23 cellular contexts compared by ENCODE assay signal in genomic region chr19:36745870-36746269, GRCh38. TPM values are rescaled to one million over a fixed set of nuclear protein-coding genes. Genes with fewer than 3 reads are reported as not detected.
DNase-seq lines count a peak whose midpoint lies in the region; ATAC-seq, FAIRE-seq and TF ChIP-seq lines count a peak whose summit lies in the region.
"Had no signal": no experiment of that assay in that cellular context is flagged by ENCODE, and none has a peak within 500 bp of the region (broad histone marks: within the 10 kb centered on the region; RNA-seq: fewer than 3 reads in every experiment).

No MANE protein-coding gene starts in this region.

- H2AK5ac ChIP-seq in mesendoderm (ENCODE audit: low read length) = no peak overlapping the region

- no peak overlapping the region for H2AFZ ChIP-seq in HepG2 (ENCODE audit: low read length)

- TF ChIP-seq CTCF in liver (IDR thresholded peaks at IDR 0.05; ENCODE audit: low read depth, low read length, missing input control) (no peak), HepG2 (CRISPR knock-in tag; IDR thresholded peaks at IDR 0.05) (no peak), endodermal cell (conservative IDR thresholded peaks at IDR 0.05) (no peak)

- BruUV-seq in HepG2 (replicated peaks; lab: Mats Ljungman, UMichigan) = no TSS peak

- TF ChIP-seq POLR2A in HepG2 (IDR thresholded peaks at IDR 0.05; ENCODE audit: insufficient read depth in 1 of 2, low read depth in 2 of 2, low read length in 2 of 2) (no peak), GM12891 (IDR thresholded peaks at IDR 0.05; ENCODE audit: low read depth, low read length) (no peak)

- H3K36me3 Mint-ChIP-seq in endodermal cell (ENCODE audit: low read depth) = peaks cover 84% of the 10 kb centered on the region
- peaks cover 73% of the 10 kb centered on the region for H3K36me3 Mint-ChIP-seq in activated CD8-positive, alpha-beta T cell treated with anti-CD3 and anti-CD28 coated beads, Interleukin-2, amount 10 ng/mL, durations not matched to agents 7 days and 5 days (ENCODE audit: low read depth)

- WGBS in liver = 97% methylated on average over 4 of the region's 4 CpGs
- WGBS in HepG2 (ENCODE audit: low lambda C conversion rate) = 97% methylated on average over 4 of the region's 4 CpGs
- WGBS in endodermal cell (ENCODE audit: insufficient coverage in 1 of 2, insufficient read length in 1 of 2), 2 experiments = 94 to 100% methylated on average over 3 to 4 of the region's 4 CpGs
- no CpG with 5 or more reads among the region's 4 CpGs for WGBS in mesendoderm (ENCODE audit: extremely low coverage, insufficient coverage, low lambda C conversion rate)

- H4K20me1 ChIP-seq in HepG2 (ENCODE audit: insufficient read depth, low read length) = no peaks in the 10 kb centered on the region

- TF ChIP-seq RAD21 in liver (IDR thresholded peaks at IDR 0.05) (no peak), HepG2 (CRISPR knock-in tag; IDR thresholded peaks at IDR 0.05) (no peak)

- no peak overlapping the region for H4K8ac ChIP-seq in mesendoderm (ENCODE audit: low read depth, low read length)

- no peak overlapping the region for H2BK15ac ChIP-seq in mesendoderm (replicated peaks; ENCODE audit: low read depth)

- peaks cover 100% of the 10 kb centered on the region for H3K9me3 Mint-ChIP-seq in endodermal cell
- H3K9me3 Mint-ChIP-seq in activated CD8-positive, alpha-beta T cell treated with anti-CD3 and anti-CD28 coated beads, Interleukin-2, amount 10 ng/mL, durations not matched to agents 7 days and 5 days (ENCODE audit: insufficient read depth) = peaks cover 66% of the 10 kb centered on the region

- CTCF ChIA-PET in HepG2 (lab: Yijun Ruan, JAX; ENCODE audit: low intra/inter-chr PET ratio, low total read pairs) = no interaction called here
- CTCF ChIA-PET in activated CD8-positive, alpha-beta T cell treated with anti-CD3 and anti-CD28 coated beads, Interleukin-2, amount 10 ng/mL, durations not matched to agents 7 days and 5 days (lab: Charles Lee) = no interaction called here

- H3K9me3 ChIP-seq in liver (ENCODE audit: control insufficient read depth in 4 of 4, low read length in 3 of 4) (peaks cover 54 to 77% (median 64%) of the 10 kb centered on the region in 4 donors), HepG2 (ENCODE audit: low read length) (peaks cover 99% of the 10 kb centered on the region), endodermal cell (ENCODE audit: control insufficient read depth, low read length) (peaks cover 99% of the 10 kb centered on the region)

- no peak overlapping the region for H3K56ac ChIP-seq in mesendoderm (ENCODE audit: low read length)

- H3K4me2 ChIP-seq in HepG2 (ENCODE audit: low read depth, low read length) (no peak overlapping the region), mesendoderm (ENCODE audit: low read length) (no peak overlapping the region)

- H3K27ac ChIP-seq in liver (ENCODE audit: low read depth in 1 of 2, low read length in 2 of 2) (no peak overlapping the region), HepG2 (ENCODE audit: extremely low read length, insufficient read depth, low read length) (no peak overlapping the region), endodermal cell (ENCODE audit: low read depth, low read length) (no peak overlapping the region), mesendoderm (ENCODE audit: low read depth, low read length) (no peak overlapping the region)
- H3K27ac ChIP-seq: C4-2B, Peyer's patch had no signal

- peaks cover 2% of the 10 kb centered on the region for H3K79me1 ChIP-seq in mesendoderm (ENCODE audit: low read length)

- H3K27ac Mint-ChIP-seq in endodermal cell = no peak overlapping the region
- no peak overlapping the region for H3K27ac Mint-ChIP-seq in activated CD8-positive, alpha-beta T cell treated with anti-CD3 and anti-CD28 coated beads, Interleukin-2, amount 10 ng/mL, durations not matched to agents 7 days and 5 days
- H3K27ac Mint-ChIP-seq: CD8-positive, alpha-beta memory T cell had no signal

- H3K79me2 ChIP-seq in HepG2 (ENCODE audit: insufficient read depth, low read length) = no peaks in the 10 kb centered on the region
- no peaks in the 10 kb centered on the region for H3K79me2 ChIP-seq in mesendoderm (ENCODE audit: control insufficient read depth, insufficient read depth, low read length)

- H3K4me1 Mint-ChIP-seq in endodermal cell = no peaks in the 10 kb centered on the region
- no peaks in the 10 kb centered on the region for H3K4me1 Mint-ChIP-seq in activated CD8-positive, alpha-beta T cell treated with anti-CD3 and anti-CD28 coated beads, Interleukin-2, amount 10 ng/mL, durations not matched to agents 7 days and 5 days (ENCODE audit: low read depth)
- H3K4me1 Mint-ChIP-seq: CD8-positive, alpha-beta memory T cell had no signal

- H3K27me3 ChIP-seq in liver (ENCODE audit: control insufficient read depth in 4 of 4, insufficient read depth in 4 of 4, low read length in 3 of 4) (no peaks in the 10 kb centered on the region), HepG2 (ENCODE audit: control insufficient read depth in 1 of 2, insufficient read depth in 2 of 2, low read length in 2 of 2) (no peaks in the 10 kb centered on the region), endodermal cell (ENCODE audit: control insufficient read depth, insufficient read depth, low read length, poor library complexity, severe bottlenecking) (no peaks in the 10 kb centered on the region), mesendoderm (ENCODE audit: insufficient read depth, low read length, poor library complexity) (no peaks in the 10 kb centered on the region)
- H3K27me3 ChIP-seq: Peyer's patch had no signal

- no peak overlapping the region for H3K18ac ChIP-seq in mesendoderm (ENCODE audit: low read length)

- TF ChIP-seq EP300 in HepG2 (IDR thresholded peaks at IDR 0.05; ENCODE audit: low read depth in 2 of 2, low read length in 2 of 2) = no peak
- no peak for TF ChIP-seq EP300 in HepG2 (CRISPR knock-in tag; IDR thresholded peaks at IDR 0.05; ENCODE audit: borderline replicate concordance)

- FAIRE-seq in HepG2 (lab: Jason Lieb, UNC) (no peak), GM12891 (lab: Jason Lieb, UNC) (no peak)
- FAIRE-seq: H54 had no signal

- DNase-seq in HepG2 (ENCODE audit: low spot score) (no peak), endodermal cell (no peak), mesendoderm (peak; percentile 50), GM12891 (ENCODE audit: insufficient read length, low spot score) (no peak), medulla oblongata (ENCODE audit: extremely low spot score) (no peak), Right ventricle myocardium inferior (ENCODE audit: missing footprints) (no peak)
- no peak for DNase-seq in activated CD8-positive, alpha-beta T cell treated with anti-CD3 and anti-CD28 coated beads, Interleukin-2, amount 10 ng/mL, durations not matched to agents 7 days and 5 days
- DNase-seq: 8988T; Calu3; CD8-positive, alpha-beta memory T cell; GF-D8; KG1; NCI-H1092; NCI-H1436; NCI-H1930; NCI-H226; NCI-H510A treated with DMSO at 0.1 percent for 48 hours; NCI-H748 treated with DMSO at 0.1 percent for 48 hours; NK-92 treated with Interleukin-12 subunit alpha and Interleukin-12 subunit beta, amount 100 ng/mL, for 24 hours; Peyer's patch had no signal

- peak overlapping the region in 2 of 3 donors; percentile 46 to 61 for H3K4me3 ChIP-seq in liver (ENCODE audit: low read depth in 1 of 3, low read length in 3 of 3)
- H3K4me3 ChIP-seq in HepG2 (replicated peaks in 1 of 3; ENCODE audit: insufficient read depth in 1 of 3, low read depth in 2 of 3, low read length in 3 of 3) = no peak overlapping the region
- H3K4me3 ChIP-seq in endodermal cell (ENCODE audit: low read length) = peak overlapping the region; percentile 69
- peak overlapping the region; percentile 37 for H3K4me3 ChIP-seq in mesendoderm (ENCODE audit: low read length)
- H3K4me3 ChIP-seq: Peyer's patch had no signal

- H3K4me1 ChIP-seq in liver (ENCODE audit: control insufficient read depth in 4 of 4, insufficient read depth in 4 of 4, low read length in 3 of 4) (no peaks in the 10 kb centered on the region), HepG2 (ENCODE audit: insufficient read depth, low read length) (no peaks in the 10 kb centered on the region), endodermal cell (ENCODE audit: control insufficient read depth, insufficient read depth, low read length) (no peaks in the 10 kb centered on the region), mesendoderm (ENCODE audit: control insufficient read depth, low read depth, low read length) (no peaks in the 10 kb centered on the region)
- H3K4me1 ChIP-seq: Peyer's patch had no signal

- no peak overlapping the region for H3K4me3 Mint-ChIP-seq in endodermal cell
- H3K4me3 Mint-ChIP-seq in activated CD8-positive, alpha-beta T cell treated with anti-CD3 and anti-CD28 coated beads, Interleukin-2, amount 10 ng/mL, durations not matched to agents 7 days and 5 days = no peak overlapping the region
- H3K4me3 Mint-ChIP-seq: CD8-positive, alpha-beta memory T cell had no signal

- ATAC-seq in HepG2 (no peak), Right ventricle myocardium inferior (no peak)
- ATAC-seq in activated CD8-positive, alpha-beta T cell treated with anti-CD3 and anti-CD28 coated beads, Interleukin-2, amount 10 ng/mL, durations not matched to agents 7 days and 5 days = no peak

- intact Hi-C loops in HepG2 (cut with micrococcal nuclease; ENCODE audit: unreplicated experiment) = no loop called here
- intact Hi-C loops in Right ventricle myocardium inferior (cut with DNase I) = loop anchor here (10.0 kb wide), 1 partner anchor 139 kb away; no protein-coding TSS in a partner anchor

- H3K36me3 ChIP-seq in liver (ENCODE audit: control insufficient read depth in 4 of 4, insufficient read depth in 3 of 4, low read depth in 1 of 4, low read length in 3 of 4) (peaks cover 13 to 42% (median 39%) of the 10 kb centered on the region in 4 donors), HepG2 (replicated peaks in 1 of 2; ENCODE audit: control insufficient read depth in 1 of 2, insufficient read depth in 2 of 2, low read length in 2 of 2) (peaks cover 13 to 33% of the 10 kb centered on the region in 2 experiments), endodermal cell (ENCODE audit: control insufficient read depth, insufficient read depth, low read length) (peaks cover 67% of the 10 kb centered on the region), mesendoderm (ENCODE audit: control insufficient read depth, insufficient read depth, low read length) (peaks cover 31% of the 10 kb centered on the region)

- H3K4ac ChIP-seq in mesendoderm (ENCODE audit: low read depth, low read length) = no peak overlapping the region

- H3K9ac ChIP-seq in liver (ENCODE audit: low read depth in 1 of 2, low read length in 2 of 2) = no peak overlapping the region
- H3K9ac ChIP-seq in HepG2 (ENCODE audit: insufficient read depth, low read depth, low read length) = no peak overlapping the region
- H3K9ac ChIP-seq in endodermal cell (ENCODE audit: extremely low read depth, low read length, poor library complexity, severe bottlenecking) = no peak overlapping the region
- no peak overlapping the region for H3K9ac ChIP-seq in mesendoderm (ENCODE audit: low read length)

- peaks cover 3% of the 10 kb centered on the region for H3K27me3 Mint-ChIP-seq in endodermal cell (ENCODE audit: insufficient read depth)
- H3K27me3 Mint-ChIP-seq in activated CD8-positive, alpha-beta T cell treated with anti-CD3 and anti-CD28 coated beads, Interleukin-2, amount 10 ng/mL, durations not matched to agents 7 days and 5 days (ENCODE audit: low read depth) = no peaks in the 10 kb centered on the region
- H3K27me3 Mint-ChIP-seq: CD8-positive, alpha-beta memory T cell had no signal

- POLR2A ChIA-PET in HepG2 (lab: Yijun Ruan, JAX) = no interaction called here
- POLR2A ChIA-PET in activated CD8-positive, alpha-beta T cell treated with anti-CD3 and anti-CD28 coated beads, Interleukin-2, amount 10 ng/mL, durations not matched to agents 7 days and 5 days (lab: Charles Lee) = no interaction called here

- H3K23ac ChIP-seq in mesendoderm (ENCODE audit: low read length) = no peak overlapping the region

- no peak overlapping the region for H4K5ac ChIP-seq in mesendoderm (ENCODE audit: low read length)

- H2BK5ac ChIP-seq in mesendoderm (ENCODE audit: low read length) = no peak overlapping the region

- in situ Hi-C loops in HepG2 (cut with HindIII; ENCODE audit: extremely low pct_ligation_motif_present, low pct_unique_long_range_greater_than_20kb) = no loop called here

- no peak overlapping the region for H2BK120ac ChIP-seq in mesendoderm (ENCODE audit: low read depth, low read length)

RNA-seq across cellular contexts. Expression of gene ZNF850, which starts 26.7 kb away (rescaled TPM):
- total RNA-seq in liver (1 to 10 TPM; 3.2 to 5.0 TPM), HepG2 (2016; rRNA removed; fragmentation: Illumina TruSeq; extraction: Trizol) (6.6 and 11.4 TPM in 2 replicates), endodermal cell (10 to 100 TPM; 28.1 to 30.7 TPM), Right ventricle myocardium inferior (4.1 TPM)
- polyA plus RNA-seq in liver (under 1 TPM; 0.15 to 0.20 TPM), HepG2 (2011; rRNA removed) (0.78 and 0.81 TPM in 2 replicates)
- 0.79 and 1.0 TPM in 2 replicates for total RNA-seq in HepG2 (2016; cell fraction: cytosol; rRNA removed; fragmentation: Illumina TruSeq; extraction: Trizol; ENCODE audit: low read depth)
- 6.5 and 11.8 TPM in 2 replicates for total RNA-seq in HepG2 (2016; cell fraction: insoluble cytoplasmic fraction; rRNA removed; fragmentation: Illumina TruSeq; extraction: Trizol)
- 2.2 and 3.3 TPM in 2 replicates for total RNA-seq in HepG2 (2016; cell fraction: membrane; rRNA removed; fragmentation: Illumina TruSeq; extraction: Trizol)
- total RNA-seq in HepG2 (2016; cell fraction: nucleus; rRNA removed; fragmentation: Illumina TruSeq; extraction: Trizol) = 4.2 and 4.8 TPM in 2 replicates
- 0.71 and 1.00 TPM in 2 replicates for polyA plus RNA-seq in HepG2 (2011; cell fraction: cytosol; rRNA removed)
- 0.55 and 1.7 TPM in 2 replicates for polyA plus RNA-seq in HepG2 (2011; cell fraction: nucleus; rRNA removed)
- polyA plus RNA-seq in HepG2 (2012) = 0.35 and 0.52 TPM in 2 replicates
- polyA plus RNA-seq in HepG2 (2016; cell fraction: cytosol; fragmentation: Illumina TruSeq; extraction: Trizol; ENCODE audit: low read depth) = 0.07 and 0.38 TPM in 2 replicates
- polyA plus RNA-seq in HepG2 (2016; cell fraction: insoluble cytoplasmic fraction; fragmentation: Illumina TruSeq; extraction: Trizol; ENCODE audit: low read depth) = 1.7 and 1.8 TPM in 2 replicates
- polyA plus RNA-seq in HepG2 (2016; cell fraction: membrane; fragmentation: Illumina TruSeq; extraction: Trizol; ENCODE audit: low read depth) = 0.50 and 0.65 TPM in 2 replicates
- polyA plus RNA-seq in HepG2 (2016; cell fraction: nucleus; fragmentation: Illumina TruSeq; extraction: Trizol; ENCODE audit: insufficient read depth, low read depth) = 3.2 and 3.3 TPM in 2 replicates
- 2.6 TPM in 1 of 2 replicates, not detected in the other for polyA minus RNA-seq in HepG2 (2011; rRNA and poly(A)+ RNA removed; ENCODE audit: low replicate concordance)
- polyA minus RNA-seq in HepG2 (2011; cell fraction: cytosol; rRNA and poly(A)+ RNA removed) = 1.6 and 2.0 TPM in 2 replicates
- 3.2 and 4.5 TPM in 2 replicates for polyA minus RNA-seq in HepG2 (2011; cell fraction: nucleus; rRNA and poly(A)+ RNA removed)
- polyA plus RNA-seq in endodermal cell (2013, experiment 1 of 2) = 3.2 TPM
- polyA plus RNA-seq in endodermal cell (2013, experiment 2 of 2) = 4.3 TPM
- polyA plus RNA-seq in mesendoderm (2013, experiment 1 of 2) = 15.3 TPM
- 14.8 TPM for polyA plus RNA-seq in mesendoderm (2013, experiment 2 of 2)
- 0.65 TPM for polyA plus RNA-seq in GM12891 (2012; ENCODE audit: low read depth, missing spikeins)
- total RNA-seq in activated CD8-positive, alpha-beta T cell treated with anti-CD3 and anti-CD28 coated beads, Interleukin-2, amount 10 ng/mL, durations not matched to agents 7 days and 5 days = 10 to 100 TPM in 1 of 2 experiments, 1 to 10 TPM in 1; 9.8 to 12.5 TPM

RNA-seq across cellular contexts. Expression of gene ZNF567, which starts 58.5 kb away (rescaled TPM):
- total RNA-seq in liver (1 to 10 TPM; 3.5 to 4.3 TPM), HepG2 (2016; rRNA removed; fragmentation: Illumina TruSeq; extraction: Trizol) (6.8 and 9.3 TPM in 2 replicates), endodermal cell (10 to 100 TPM; 14.3 to 17.2 TPM), Right ventricle myocardium inferior (3.2 TPM)
- polyA plus RNA-seq in liver (1 to 10 TPM; 1.7 TPM), HepG2 (2011; rRNA removed) (3.1 and 3.4 TPM in 2 replicates)
- total RNA-seq in HepG2 (2016; cell fraction: cytosol; rRNA removed; fragmentation: Illumina TruSeq; extraction: Trizol; ENCODE audit: low read depth) = 3.5 and 5.8 TPM in 2 replicates
- total RNA-seq in HepG2 (2016; cell fraction: insoluble cytoplasmic fraction; rRNA removed; fragmentation: Illumina TruSeq; extraction: Trizol) = 7.9 and 8.5 TPM in 2 replicates
- total RNA-seq in HepG2 (2016; cell fraction: membrane; rRNA removed; fragmentation: Illumina TruSeq; extraction: Trizol) = 5.0 and 7.0 TPM in 2 replicates
- total RNA-seq in HepG2 (2016; cell fraction: nucleus; rRNA removed; fragmentation: Illumina TruSeq; extraction: Trizol) = 7.0 and 10.6 TPM in 2 replicates
- polyA plus RNA-seq in HepG2 (2011; cell fraction: cytosol; rRNA removed) = 1.6 and 2.2 TPM in 2 replicates
- polyA plus RNA-seq in HepG2 (2011; cell fraction: nucleus; rRNA removed) = 4.2 and 7.0 TPM in 2 replicates
- 3.5 and 5.4 TPM in 2 replicates for polyA plus RNA-seq in HepG2 (2012)
- polyA plus RNA-seq in HepG2 (2016; cell fraction: cytosol; fragmentation: Illumina TruSeq; extraction: Trizol; ENCODE audit: low read depth) = 4.5 and 4.9 TPM in 2 replicates
- polyA plus RNA-seq in HepG2 (2016; cell fraction: insoluble cytoplasmic fraction; fragmentation: Illumina TruSeq; extraction: Trizol; ENCODE audit: low read depth) = 5.8 and 6.0 TPM in 2 replicates
- polyA plus RNA-seq in HepG2 (2016; cell fraction: membrane; fragmentation: Illumina TruSeq; extraction: Trizol; ENCODE audit: low read depth) = 2.6 and 2.7 TPM in 2 replicates
- polyA plus RNA-seq in HepG2 (2016; cell fraction: nucleus; fragmentation: Illumina TruSeq; extraction: Trizol; ENCODE audit: insufficient read depth, low read depth) = 9.6 and 10.3 TPM in 2 replicates
- polyA minus RNA-seq in HepG2 (2011; rRNA and poly(A)+ RNA removed; ENCODE audit: low replicate concordance) = 0.48 and 5.5 TPM in 2 replicates
- 0.62 and 2.4 TPM in 2 replicates for polyA minus RNA-seq in HepG2 (2011; cell fraction: cytosol; rRNA and poly(A)+ RNA removed)
- 10.4 and 15.2 TPM in 2 replicates for polyA minus RNA-seq in HepG2 (2011; cell fraction: nucleus; rRNA and poly(A)+ RNA removed)
- polyA plus RNA-seq in endodermal cell (2013, experiment 1 of 2) = 14.5 TPM
- polyA plus RNA-seq in endodermal cell (2013, experiment 2 of 2) = 13.5 TPM
- polyA plus RNA-seq in mesendoderm (2013, experiment 1 of 2) = 12.3 TPM
- 12.2 TPM for polyA plus RNA-seq in mesendoderm (2013, experiment 2 of 2)
- 2.1 TPM for polyA plus RNA-seq in GM12891 (2012; ENCODE audit: low read depth, missing spikeins)
- total RNA-seq in activated CD8-positive, alpha-beta T cell treated with anti-CD3 and anti-CD28 coated beads, Interleukin-2, amount 10 ng/mL, durations not matched to agents 7 days and 5 days = 10 to 100 TPM; 10.1 to 12.5 TPM

Comparison
In these comparisons a context has a peak if more than half of its experiments do, and no peak if none do; other contexts are left out.
1. H3K4me3 ChIP-seq: peak in liver (2 of 3), endodermal cell (single experiment) and mesendoderm (single experiment); none in HepG2 (0 of 3).